23 cellular contexts compared by ENCODE assay signal in genomic region chr2:148616696-148617095, GRCh38.
"Had no signal": no experiment of that assay in that cellular context is flagged by ENCODE, and none has a peak within 500 bp of the region (broad histone marks: within the 10 kb centered on the region; RNA-seq: fewer than 3 reads in every experiment).

No MANE protein-coding gene starts in this region.

- ATAC-seq: activated CD8-positive, alpha-beta T cell treated with anti-CD3 and anti-CD28 coated beads, Interleukin-2, amount 10 ng/mL, durations not matched to agents 7 days and 5 days had no signal

- H2AFZ ChIP-seq: PC-9 had no signal

- H3K9me3 ChIP-seq: adrenal gland, breast epithelium, MG63, SJCRH30 had no signal

- H3K4me3 ChIP-seq: adrenal gland, breast epithelium, MG63, PC-9, SJCRH30 had no signal

- DNase-seq: activated CD4-positive, alpha-beta T cell treated with anti-CD3 and anti-CD28 coated beads for 48 hours; activated CD4-positive, alpha-beta T cell treated with anti-CD3 and anti-CD28 coated beads, Interleukin-2, amount 50 U/mL, for 4 hours; activated CD4-positive, CD25-positive, alpha-beta regulatory T cell treated with anti-CD3 and anti-CD28 coated beads, Interleukin-2, amount 50 U/mL, for 72 hours; activated CD8-positive, alpha-beta memory T cell treated with anti-CD3 and anti-CD28 coated beads, Interleukin-2, amount 50 U/mL, for 48 hours; activated CD8-positive, alpha-beta T cell treated with anti-CD3 and anti-CD28 coated beads, Interleukin-2, amount 10 ng/mL, durations not matched to agents 7 days and 5 days; activated naive CD4-positive, alpha-beta T cell treated with anti-CD3 and anti-CD28 coated beads, Interleukin-2, amount 50 U/mL, for 16 hours; activated naive CD8-positive, alpha-beta T cell treated with anti-CD3 and anti-CD28 coated beads, Interleukin-2, amount 10 ng/mL, durations not matched to agents 7 days and 5 days; activated T-cell treated with anti-CD3 and anti-CD28 coated beads, Interleukin-2, amount 50 U/mL, for 1 hour; adrenal gland; aorta; caudate nucleus; MG63; MV-4-11; NCI-H1092 treated with DMSO at 0.1 percent for 48 hours; NCI-H1417 treated with DMSO at 0.1 percent for 48 hours; NCI-H1694; NCI-H2029 treated with DMSO at 0.1 percent for 48 hours; NCI-H345; NCI-H510A treated with DMSO at 0.1 percent for 48 hours; NCI-H69; PC-9; SJCRH30 had no signal

- H3K27me3 ChIP-seq: adrenal gland, breast epithelium, MG63, SJCRH30 had no signal

- H3K36me3 ChIP-seq: adrenal gland, breast epithelium, MG63, SJCRH30 had no signal

- H3K27ac ChIP-seq: adrenal gland, breast epithelium, PC-9 had no signal

- H3K4me2 ChIP-seq: PC-9 had no signal
